Comparison of ENCODE assay signal across 26 cellular contexts in the genomic region with DNA sequence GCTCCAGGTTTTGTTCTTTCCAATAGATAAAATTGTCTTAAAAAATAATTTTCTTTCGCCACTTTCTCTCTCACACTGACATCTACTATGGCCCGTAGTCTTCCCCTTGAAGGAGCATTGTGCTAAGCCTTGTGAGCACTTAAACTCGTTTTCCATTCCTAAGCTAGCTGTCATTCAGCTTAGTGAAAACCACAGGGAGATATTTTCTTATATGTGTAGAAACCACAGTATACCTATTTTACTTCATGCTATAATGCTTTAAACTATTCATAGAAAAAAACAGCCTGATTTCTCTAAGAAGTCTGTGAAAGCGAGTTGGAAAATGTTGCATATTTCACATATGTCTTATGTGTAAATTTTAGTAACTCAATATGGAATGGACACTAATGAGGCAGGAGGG.
"Had no signal": no experiment of that assay in that cellular context is flagged by ENCODE, and none has a peak within 500 bp of the region (broad histone marks: within the 10 kb centered on the region; RNA-seq: fewer than 3 reads in every experiment).

No MANE protein-coding gene starts in this region.

- DNase-seq: activated CD4-positive, alpha-beta memory T cell treated with anti-CD3 and anti-CD28 coated beads for 36 hours; activated CD4-positive, alpha-beta T cell treated with anti-CD3 and anti-CD28 coated beads for 4 hours; activated CD4-positive, alpha-beta T cell treated with anti-CD3 and anti-CD28 coated beads, Interleukin-2, amount 50 U/mL, for 1 hour; activated CD8-positive, alpha-beta memory T cell treated with anti-CD3 and anti-CD28 coated beads, Interleukin-2, amount 50 U/mL, for 4 hours; activated gamma-delta T cell treated with Interleukin-2 at 50 U/mL for 16 hours; activated naive CD4-positive, alpha-beta T cell treated with anti-CD3 and anti-CD28 coated beads for 36 hours; activated T-cell treated with anti-CD3 and anti-CD28 coated beads for 4 hours; activated T-cell treated with anti-CD3 and anti-CD28 coated beads, Interleukin-2, amount 50 U/mL, for 4 hours; adrenal gland; anterior cingulate cortex; Karpas-422; KBM-7; MM.1S; MV-4-11; NCI-H1092; NCI-H1436 treated with DMSO at 0.1 percent for 48 hours; NCI-H1694 treated with DMSO at 0.1 percent for 48 hours; NCI-H2029; NCI-H345; NCI-H524 treated with DMSO at 0.1 percent for 48 hours; SHP77; SK-N-SH had no signal

- ATAC-seq: activated CD4-positive, CD25-positive, alpha-beta regulatory T cell treated with anti-CD3 and anti-CD28 coated beads, Interleukin-2, amount 50 U/mL, for 24 hours; activated naive CD4-positive, alpha-beta T cell treated with anti-CD3 and anti-CD28 coated beads, Interleukin-2, amount 50 U/mL, for 72 hours; activated T-cell treated with anti-CD3 and anti-CD28 coated beads, Interleukin-2, amount 50 U/mL, for 4 hours; Panc1; WTC11 had no signal
